ENCODE assay signal across 12 cellular contexts in genomic region chr6:31878761-31879542, GRCh38. TPM values are rescaled to one million over a fixed set of nuclear protein-coding genes. Genes with fewer than 3 reads are reported as not detected.
DNase-seq lines count a peak whose midpoint lies in the region; ATAC-seq and TF ChIP-seq lines count a peak whose summit lies in the region.
"Had no signal": no experiment of that assay in that cellular context is flagged by ENCODE, and none has a peak within 500 bp of the region (broad histone marks: within the 10 kb centered on the region; RNA-seq: fewer than 3 reads in every experiment).

SLC44A4 (minus strand) TSS chr6:31878997; CDS start chr6:31878980, 17 bp downstream.

- intact Hi-C loops in Panc1 (cut with micrococcal nuclease; ENCODE audit: unreplicated experiment), result no loop called here
- intact Hi-C loops in mucosa of descending colon (cut with DNase I, micrococcal nuclease), result no loop called here

- H3K9me3 ChIP-seq in Panc1 (ENCODE audit: control insufficient read depth, insufficient read depth, low read depth, low read length) (no peaks in the 10 kb centered on the region), endocrine pancreas (ENCODE audit: control insufficient read depth, low read length) (no peaks in the 10 kb centered on the region), mucosa of descending colon (no peaks in the 10 kb centered on the region)
- H3K9me3 ChIP-seq: gastroesophageal sphincter had no signal

- ATAC-seq in Panc1, result no peak
- ATAC-seq in mucosa of descending colon, result peak; percentile 60
- ATAC-seq: gastroesophageal sphincter had no signal

- no peak for DNase-seq in Panc1 (ENCODE audit: low read depth, low spot score)
- peak; percentile 78 to 83 (median 83) for DNase-seq in mucosa of descending colon
- DNase-seq in type B pancreatic cell (ENCODE audit: extremely low spot score, unreplicated experiment), result no peak
- no peak for DNase-seq in A172 (ENCODE audit: low spot score)
- no peak for DNase-seq in NCI-H524 (lab: John Stamatoyannopoulos, UW)
- no peak for DNase-seq in NCI-H2171 (lab: John Stamatoyannopoulos, UW)
- DNase-seq: mammary epithelial cell, NCI-H226, RPMI8226, T1000 had no signal

- POLR2A ChIA-PET in Panc1 (lab: Charles Lee), result interaction anchor here (0.6 kb wide), 1 partner anchor 874 kb away, joined by 4 read pairs; no protein-coding TSS in a partner anchor

- H3K4me3 ChIP-seq in Panc1 (ENCODE audit: low read depth in 2 of 2, low read length in 2 of 2), result no peak within 1 kb of the TSS
- H3K4me3 ChIP-seq in endocrine pancreas (ENCODE audit: control insufficient read depth, insufficient read depth, low read length), result no peak within 1 kb of the TSS
- H3K4me3 ChIP-seq in mucosa of descending colon, result peak within 1 kb of the TSS; percentile 42
- H3K4me3 ChIP-seq: gastroesophageal sphincter had no signal

- no peaks in the 10 kb centered on the region for H3K4me1 Mint-ChIP-seq in type B pancreatic cell (ENCODE audit: unreplicated experiment)

- H3K27ac ChIP-seq in Panc1 (ENCODE audit: low read length), result peak within 1 kb of the TSS; percentile 77
- H3K27ac ChIP-seq: gastroesophageal sphincter had no signal

- no peaks in the 10 kb centered on the region for H3K9me3 Mint-ChIP-seq in type B pancreatic cell

- no peak for TF ChIP-seq CTCF in Panc1 (IDR thresholded peaks at IDR 0.05)
- no peak for TF ChIP-seq CTCF in mucosa of descending colon (IDR thresholded peaks at IDR 0.05)
- no peak for TF ChIP-seq CTCF in type B pancreatic cell (conservative IDR thresholded peaks at IDR 0.05)

- H3K27me3 ChIP-seq in Panc1 (ENCODE audit: control insufficient read depth, insufficient read depth, low read length) (no peaks in the 10 kb centered on the region), endocrine pancreas (ENCODE audit: control insufficient read depth, insufficient read depth, low read length) (no peaks in the 10 kb centered on the region)
- H3K27me3 ChIP-seq: gastroesophageal sphincter had no signal

- peaks cover 9% of the 10 kb centered on the region for H3K36me3 Mint-ChIP-seq in type B pancreatic cell

- peak within 1 kb of the TSS; percentile 47 for H3K9ac ChIP-seq in endocrine pancreas (ENCODE audit: control insufficient read depth, insufficient read depth, low read length)

- H3K4me1 ChIP-seq in Panc1 (ENCODE audit: control insufficient read depth, insufficient read depth, low read length) (peaks cover 35% of the 10 kb centered on the region), endocrine pancreas (ENCODE audit: control insufficient read depth, insufficient read depth, low read length) (no peaks in the 10 kb centered on the region), mucosa of descending colon (ENCODE audit: low read depth) (peaks cover 32% of the 10 kb centered on the region)
- H3K4me1 ChIP-seq: gastroesophageal sphincter had no signal

- H3K36me3 ChIP-seq in Panc1 (ENCODE audit: control insufficient read depth, insufficient read depth, low read length) (no peaks in the 10 kb centered on the region), endocrine pancreas (ENCODE audit: control insufficient read depth, insufficient read depth, low read length) (peaks cover 10% of the 10 kb centered on the region), mucosa of descending colon (ENCODE audit: low read depth) (peaks cover 8% of the 10 kb centered on the region)

- in situ Hi-C loops in Panc1 (cut with HindIII; ENCODE audit: low pct_unique_long_range_greater_than_20kb, low sequenced_read_pairs), result no loop called here

- CTCF ChIA-PET in Panc1 (lab: Charles Lee), result no interaction called here

- H3K27ac Mint-ChIP-seq in type B pancreatic cell, result peak within 1 kb of the TSS; percentile 56

- no TSS peak for BruUV-seq in Panc1 (replicated peaks; lab: Mats Ljungman, UMichigan)

- no peaks in the 10 kb centered on the region for H3K27me3 Mint-ChIP-seq in type B pancreatic cell

- H3K4me3 Mint-ChIP-seq in type B pancreatic cell, result no peak within 1 kb of the TSS

RNA-seq across cellular contexts. Expression of gene SLC44A4, which starts in this region (rescaled TPM):
- total RNA-seq in Panc1 (2021; ENCODE audit: unreplicated experiment) (2.7 TPM), mucosa of descending colon (100 to 1,000 TPM; 332 to 795 (median 740) TPM), type B pancreatic cell (ENCODE audit: low replicate concordance) (8.8 and 10.6 TPM in 2 replicates)
- 2.6 TPM for polyA plus RNA-seq in Panc1 (2012; ENCODE audit: insufficient read length)
- not detected in 2 replicates for total RNA-seq in A172 (2014; rRNA removed; shearing (Covaris generic))
- total RNA-seq: mammary epithelial cell had no signal
- polyA plus RNA-seq: mammary epithelial cell had no signal

Comparison
In these comparisons a context has a peak if more than half of its experiments do, and no peak if none do; other contexts are left out.
1. RNA of gene SLC44A4 (total RNA-seq): 332 to 795 TPM in mucosa of descending colon; 8.8 to 10.6 TPM in type B pancreatic cell, 2.7 TPM in Panc1 (single experiment) and not detected in A172; every median in the first group is over 10 times any median in the second.
2. DNase-seq: peak in mucosa of descending colon (3 of 3); none in Panc1 (single experiment), type B pancreatic cell (single experiment), A172 (single experiment), NCI-H524 (0 of 2) and NCI-H2171 (single experiment).